Comparison of ENCODE assay signal across 34 cellular contexts in genomic region chr7:99253369-99253768, GRCh38. TPM values are rescaled to one million over a fixed set of nuclear protein-coding genes. Genes with fewer than 3 reads are reported as not detected.
"Had no signal": no experiment of that assay in that cellular context is flagged by ENCODE, and none has a peak within 500 bp of the region (broad histone marks: within the 10 kb centered on the region; RNA-seq: fewer than 3 reads in every experiment).

No MANE protein-coding gene starts in this region.

- DNase-seq: Karpas-422, KBM-7, MG63, NCI-H1048, NCI-H1092 treated with DMSO at 0.1 percent for 48 hours, NCI-H1105 treated with DMSO at 0.1 percent for 48 hours, NCI-H1417, NCI-H1436, NCI-H146, NCI-H1694, NCI-H187, NCI-H1930, NCI-H2029 treated with DMSO at 0.1 percent for 48 hours, NCI-H2081 treated with DMSO at 0.1 percent for 48 hours, NCI-H2107, NCI-H2171, NCI-H2227 treated with DMSO at 0.1 percent for 48 hours, NCI-H345, NCI-H446, NCI-H510A treated with DMSO at 0.1 percent for 48 hours, NCI-H524 treated with DMSO at 0.1 percent for 48 hours, NCI-H526 treated with DMSO at 0.1 percent for 48 hours, NCI-H774, PC-9, RPMI8226, SHP77 treated with DMSO at 0.1 percent for 48 hours, SK-N-SH, SW 1271 had no signal

- H3K4me3 ChIP-seq: MG63, PC-9, SJSA1 had no signal

- H3K9me3 ChIP-seq: MG63, SJSA1, SK-N-SH had no signal

- H3K9ac ChIP-seq: KMS-11, SK-N-SH had no signal

- H3K4me1 ChIP-seq: SJSA1 had no signal

- H3K4me2 ChIP-seq: KMS-11, PC-9, SK-N-SH had no signal

- ATAC-seq: Panc1 had no signal

- H3K36me3 ChIP-seq: MG63, SJSA1 had no signal

- H2AFZ ChIP-seq: PC-9 had no signal

- H3K27ac ChIP-seq: KMS-11, PC-9, SJSA1 had no signal

- H3K27me3 ChIP-seq: MG63, SJSA1 had no signal

RNA-seq across cellular contexts. Expression of gene MYH16, which starts 19.3 kb away (rescaled TPM):
- total RNA-seq: NCI-H460, OCI-LY7, SJSA1 had no signal

RNA-seq across cellular contexts. Expression of gene KPNA7, which starts 45.5 kb away (rescaled TPM):
- total RNA-seq: M059J, OCI-LY7, SJSA1 had no signal
- polyA plus RNA-seq: SK-N-SH had no signal
